Comparison of ENCODE assay signal across 15 cellular contexts in genomic region chr11:33262016-33262638, GRCh38. TPM values are rescaled to one million over a fixed set of nuclear protein-coding genes. Genes with fewer than 3 reads are reported as not detected.
A peak's percentile ranks its signal among the peaks of the same experiment; 100 is the strongest.
DNase-seq lines count a peak whose midpoint lies in the region; ATAC-seq lines count a peak whose summit lies in the region.
"Had no signal": no experiment of that assay in that cellular context is flagged by ENCODE, and none has a peak within 500 bp of the region (broad histone marks: within the 10 kb centered on the region; RNA-seq: fewer than 3 reads in every experiment).

No MANE protein-coding gene starts in this region.

- no peak for ATAC-seq in activated naive CD8-positive, alpha-beta T cell treated with anti-CD3 and anti-CD28 coated beads, Interleukin-2, amount 50 U/mL, for 24 hours
- ATAC-seq: activated CD4-positive, alpha-beta T cell treated with anti-CD3 and anti-CD28 coated beads for 36 hours; stimulated activated effector memory CD8-positive, alpha-beta T cell treated with anti-CD3 and anti-CD28 coated beads, Interleukin-12 subunit alpha, Interleukin-12 subunit beta, amount 100 ng/mL, for 72 hours had no signal

- H3K4me1 Mint-ChIP-seq in activated CD4-positive, alpha-beta T cell treated with anti-CD3 and anti-CD28 coated beads, Interleukin-2, amount 10 ng/mL, durations not matched to agents 24 days and 14 days: peaks cover 24% of the 10 kb centered on the region
- H3K4me1 Mint-ChIP-seq in activated naive CD8-positive, alpha-beta T cell treated with anti-CD3 and anti-CD28 coated beads, Interleukin-2, amount 50 U/mL, for 24 hours: peaks cover 49% of the 10 kb centered on the region

- DNase-seq in G401 (ENCODE audit: low spot score) (peak; percentile 55), NCI-H82 (lab: John Stamatoyannopoulos, UW) (peak; percentile 38), fibroblast of gingiva (ENCODE audit: low read depth) (peak; percentile 30), NCI-H2081 treated with DMSO at 0.1 percent for 48 hours (lab: John Stamatoyannopoulos, UW) (no peak), T-helper 9 cell (no peak)
- no peak for DNase-seq in activated CD4-positive, alpha-beta T cell treated with anti-CD3 and anti-CD28 coated beads, Interleukin-2, amount 10 ng/mL, durations not matched to agents 24 days and 14 days
- DNase-seq in activated naive CD8-positive, alpha-beta T cell treated with anti-CD3 and anti-CD28 coated beads, Interleukin-2, amount 50 U/mL, for 24 hours: no peak
- DNase-seq: activated CD4-positive, alpha-beta T cell treated with anti-CD3 and anti-CD28 coated beads for 36 hours; DMS153; NCI-H1092 treated with DMSO at 0.1 percent for 48 hours had no signal

- no peaks in the 10 kb centered on the region for H3K27me3 ChIP-seq in skeletal muscle tissue (ENCODE audit: control insufficient read depth in 3 of 3, insufficient read depth in 3 of 3, low read length in 3 of 3)

- H3K36me3 Mint-ChIP-seq in activated CD4-positive, alpha-beta T cell treated with anti-CD3 and anti-CD28 coated beads, Interleukin-2, amount 10 ng/mL, durations not matched to agents 24 days and 14 days (ENCODE audit: low read depth): peaks cover 5% of the 10 kb centered on the region
- H3K36me3 Mint-ChIP-seq in activated naive CD8-positive, alpha-beta T cell treated with anti-CD3 and anti-CD28 coated beads, Interleukin-2, amount 50 U/mL, for 24 hours (ENCODE audit: low read depth): peaks cover 5% of the 10 kb centered on the region
- H3K36me3 Mint-ChIP-seq: activated naive CD8-positive, alpha-beta T cell had no signal

- H3K4me3 ChIP-seq in skeletal muscle tissue (ENCODE audit: low read length in 3 of 3): peak overlapping the region in 1 of 3 donors; percentile 49
- H3K4me3 ChIP-seq: lung had no signal

- no peaks in the 10 kb centered on the region for H3K27me3 Mint-ChIP-seq in activated CD4-positive, alpha-beta T cell treated with anti-CD3 and anti-CD28 coated beads, Interleukin-2, amount 10 ng/mL, durations not matched to agents 24 days and 14 days
- no peaks in the 10 kb centered on the region for H3K27me3 Mint-ChIP-seq in activated naive CD8-positive, alpha-beta T cell treated with anti-CD3 and anti-CD28 coated beads, Interleukin-2, amount 50 U/mL, for 24 hours
- H3K27me3 Mint-ChIP-seq: activated CD4-positive, alpha-beta T cell treated with anti-CD3 and anti-CD28 coated beads for 36 hours; activated naive CD8-positive, alpha-beta T cell had no signal

- no peaks in the 10 kb centered on the region for H3K9me3 ChIP-seq in skeletal muscle tissue (ENCODE audit: control insufficient read depth in 3 of 3, low read length in 3 of 3)

- H3K4me3 Mint-ChIP-seq in activated CD4-positive, alpha-beta T cell treated with anti-CD3 and anti-CD28 coated beads, Interleukin-2, amount 10 ng/mL, durations not matched to agents 24 days and 14 days: no peak overlapping the region
- H3K4me3 Mint-ChIP-seq in activated naive CD8-positive, alpha-beta T cell treated with anti-CD3 and anti-CD28 coated beads, Interleukin-2, amount 50 U/mL, for 24 hours: no peak overlapping the region
- H3K4me3 Mint-ChIP-seq: activated CD4-positive, alpha-beta T cell treated with anti-CD3 and anti-CD28 coated beads for 36 hours; stimulated activated effector memory CD8-positive, alpha-beta T cell treated with anti-CD3 and anti-CD28 coated beads, Interleukin-12 subunit alpha, Interleukin-12 subunit beta, amount 100 ng/mL, for 72 hours had no signal

- H3K36me3 ChIP-seq in skeletal muscle tissue (ENCODE audit: control insufficient read depth in 3 of 3, insufficient read depth in 3 of 3, low read length in 3 of 3): no peaks in the 10 kb centered on the region

- intact Hi-C loops in activated CD4-positive, alpha-beta T cell treated with anti-CD3 and anti-CD28 coated beads, Interleukin-2, amount 10 ng/mL, durations not matched to agents 24 days and 14 days (cut with micrococcal nuclease): no loop called here

- H3K9ac ChIP-seq in skeletal muscle tissue (ENCODE audit: low read depth in 1 of 3, low read length in 3 of 3): peak overlapping the region in 2 of 3 donors; percentile 1 to 51

- no peaks in the 10 kb centered on the region for H3K9me3 Mint-ChIP-seq in activated CD4-positive, alpha-beta T cell treated with anti-CD3 and anti-CD28 coated beads, Interleukin-2, amount 10 ng/mL, durations not matched to agents 24 days and 14 days
- H3K9me3 Mint-ChIP-seq in activated naive CD8-positive, alpha-beta T cell treated with anti-CD3 and anti-CD28 coated beads, Interleukin-2, amount 50 U/mL, for 24 hours: no peaks in the 10 kb centered on the region
- H3K9me3 Mint-ChIP-seq: stimulated activated effector memory CD8-positive, alpha-beta T cell treated with anti-CD3 and anti-CD28 coated beads, Interleukin-12 subunit alpha, Interleukin-12 subunit beta, amount 100 ng/mL, for 72 hours had no signal

- in situ Hi-C loops in G401 (cut with HindIII; ENCODE audit: low sequenced_read_pairs): no loop called here

- H3K4me1 ChIP-seq in skeletal muscle tissue (ENCODE audit: control insufficient read depth in 3 of 3, insufficient read depth in 3 of 3, low read length in 3 of 3): peaks cover 26 to 35% (median 27%) of the 10 kb centered on the region in 3 donors

- H3K27ac ChIP-seq in skeletal muscle tissue (ENCODE audit: low read depth, low read length): peak overlapping the region; percentile 30
- H3K27ac ChIP-seq: epithelial cell of prostate had no signal

- no peak overlapping the region for H3K27ac Mint-ChIP-seq in activated CD4-positive, alpha-beta T cell treated with anti-CD3 and anti-CD28 coated beads, Interleukin-2, amount 10 ng/mL, durations not matched to agents 24 days and 14 days
- no peak overlapping the region for H3K27ac Mint-ChIP-seq in activated naive CD8-positive, alpha-beta T cell treated with anti-CD3 and anti-CD28 coated beads, Interleukin-2, amount 50 U/mL, for 24 hours
- H3K27ac Mint-ChIP-seq: activated CD4-positive, alpha-beta T cell treated with anti-CD3 and anti-CD28 coated beads for 36 hours; activated naive CD8-positive, alpha-beta T cell; stimulated activated effector memory CD8-positive, alpha-beta T cell treated with anti-CD3 and anti-CD28 coated beads, Interleukin-12 subunit alpha, Interleukin-12 subunit beta, amount 100 ng/mL, for 72 hours had no signal

RNA-seq across cellular contexts. Expression of gene HIPK3, which starts 4.9 kb away (rescaled TPM):
- total RNA-seq in G401 (2014; rRNA removed; shearing (Covaris generic)): 25.3 and 36.4 TPM in 2 replicates
- total RNA-seq in skeletal muscle tissue: 478 TPM
- total RNA-seq in activated CD4-positive, alpha-beta T cell treated with anti-CD3 and anti-CD28 coated beads, Interleukin-2, amount 10 ng/mL, durations not matched to agents 24 days and 14 days: 35.4 and 37.5 TPM in 2 replicates

Comparison
In these comparisons a context has a peak if more than half of its experiments do, and no peak if none do; other contexts are left out.
1. DNase-seq: peak in G401 (single experiment), NCI-H82 (single experiment) and fibroblast of gingiva (single experiment); none in NCI-H2081 treated with DMSO at 0.1 percent for 48 hours (single experiment), T-helper 9 cell (single experiment), activated CD4-positive, alpha-beta T cell treated with anti-CD3 and anti-CD28 coated beads, Interleukin-2, amount 10 ng/mL, durations not matched to agents 24 days and 14 days (single experiment) and activated naive CD8-positive, alpha-beta T cell treated with anti-CD3 and anti-CD28 coated beads, Interleukin-2, amount 50 U/mL, for 24 hours (single experiment).
2. RNA of gene HIPK3, which starts 4.9 kb away (total RNA-seq): 478 TPM in skeletal muscle tissue (single experiment); 25.3 to 36.4 TPM in G401 and 35.4 to 37.5 TPM in activated CD4-positive, alpha-beta T cell treated with anti-CD3 and anti-CD28 coated beads, Interleukin-2, amount 10 ng/mL, durations not matched to agents 24 days and 14 days; every median in the first group is over 10 times any median in the second.